9 cellular contexts compared by ENCODE assay signal in the genomic region with DNA sequence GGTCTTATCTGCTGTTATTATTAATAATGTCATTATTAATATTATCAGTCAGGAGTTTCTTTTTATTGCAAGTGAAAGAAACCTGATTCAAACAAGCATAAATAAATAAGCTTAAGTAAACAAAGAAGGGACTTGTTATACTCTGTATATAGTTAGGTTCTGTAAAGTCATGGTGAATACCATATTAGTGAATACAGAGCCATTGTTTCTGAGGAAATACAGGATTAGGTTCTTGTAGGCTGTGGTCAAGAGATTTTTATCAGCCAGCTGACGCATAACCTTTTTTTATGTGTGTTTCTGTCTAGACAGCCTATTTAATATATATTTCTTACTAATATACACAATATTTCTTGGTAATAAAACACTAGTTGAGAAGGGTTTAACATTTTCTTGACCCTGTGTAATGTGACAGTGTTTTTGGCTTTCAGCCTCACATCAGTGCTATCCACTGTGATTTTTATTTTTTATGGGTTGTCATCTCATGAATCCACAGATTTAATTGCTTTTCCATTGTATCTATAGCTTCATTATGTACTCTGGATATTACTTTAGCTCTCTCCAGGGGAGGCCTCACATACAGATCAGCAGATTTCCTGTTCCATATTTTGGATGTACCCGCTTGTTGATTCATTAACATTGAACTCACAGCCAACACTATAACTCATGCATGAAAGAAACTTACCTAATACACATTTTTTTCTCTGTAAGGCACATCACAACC. TPM values are rescaled to one million over a fixed set of nuclear protein-coding genes. Genes with fewer than 3 reads are reported as not detected.
A peak's percentile ranks its signal among the peaks of the same experiment; 100 is the strongest.
DNase-seq lines count a peak whose midpoint lies in the region; ATAC-seq, FAIRE-seq and TF ChIP-seq lines count a peak whose summit lies in the region.
"Had no signal": no experiment of that assay in that cellular context is flagged by ENCODE, and none has a peak within 500 bp of the region (broad histone marks: within the 10 kb centered on the region; RNA-seq: fewer than 3 reads in every experiment).

No MANE protein-coding gene starts in this region.

- no peak for ATAC-seq in HG02798 (IDR thresholded peaks at IDR 0.05; ENCODE audit: poor library complexity, unreplicated experiment)
- no peak for ATAC-seq in GM18909 (IDR thresholded peaks at IDR 0.05; ENCODE audit: poor library complexity, unreplicated experiment)
- ATAC-seq: GM12878 had no signal

- no peak for TF ChIP-seq CTCF in epithelial cell of proximal tubule (conservative IDR thresholded peaks at IDR 0.05; ENCODE audit: low read depth, low read length)

- CTCF ChIA-PET in CD8-positive, alpha-beta memory T cell (lab: Charles Lee) = interaction anchor here (0.7 to 1.7 kb wide), 3 partner anchors 11 to 61 kb away, joined by 3 to 4 read pairs (median 3); no protein-coding TSS in a partner anchor

- H3K9me3 Mint-ChIP-seq in CD8-positive, alpha-beta memory T cell = no peaks in the 10 kb centered on the region

- H3K4me3 Mint-ChIP-seq in CD8-positive, alpha-beta memory T cell = peak overlapping the region in 5 of 7 donors; percentile 6 to 69 (median 45)

- no peaks in the 10 kb centered on the region for H3K9me3 ChIP-seq in CD8-positive, alpha-beta memory T cell (ENCODE audit: low read length)

- no peak overlapping the region for H3K27ac ChIP-seq in CD8-positive, alpha-beta memory T cell (ENCODE audit: low read depth, low read length)

- DNase-seq in CD8-positive, alpha-beta memory T cell = no peak
- DNase-seq in OCI-M1 (lab: John Stamatoyannopoulos, UW) (peak; percentile 53), epithelial cell of proximal tubule (ENCODE audit: low read depth) (no peak), pons (ENCODE audit: low spot score) (peak; percentile 83), GM19239 (ENCODE audit: insufficient read length, low spot score) (no peak)
- no peak for DNase-seq in central memory CD4-positive, alpha-beta T cell

- H3K4me1 ChIP-seq in CD8-positive, alpha-beta memory T cell (ENCODE audit: insufficient read depth, low read length) = peaks cover 68% of the 10 kb centered on the region

- POLR2A ChIA-PET in CD8-positive, alpha-beta memory T cell (lab: Charles Lee) = no interaction called here

- peaks cover 5% of the 10 kb centered on the region for H3K36me3 ChIP-seq in CD8-positive, alpha-beta memory T cell (ENCODE audit: insufficient read depth, low read length)

- H3K4me1 Mint-ChIP-seq in CD8-positive, alpha-beta memory T cell = peaks cover 68 to 83% (median 82%) of the 10 kb centered on the region in 3 donors

- peaks cover 0 to 2% of the 10 kb centered on the region in 2 donors for H3K27me3 Mint-ChIP-seq in CD8-positive, alpha-beta memory T cell

- peak overlapping the region in 7 of 8 donors; percentile 74 to 93 (median 80) for H3K27ac Mint-ChIP-seq in CD8-positive, alpha-beta memory T cell

- H3K36me3 Mint-ChIP-seq in CD8-positive, alpha-beta memory T cell = peaks cover 3 to 70% (median 38%) of the 10 kb centered on the region in 3 donors

- H3K27me3 ChIP-seq in CD8-positive, alpha-beta memory T cell (ENCODE audit: insufficient read depth, low read length, poor library complexity, severe bottlenecking) = no peaks in the 10 kb centered on the region

- H3K4me3 ChIP-seq in CD8-positive, alpha-beta memory T cell (ENCODE audit: low read length) = no peak overlapping the region
- H3K4me3 ChIP-seq in epithelial cell of proximal tubule (ENCODE audit: low read depth, low read length) = peak overlapping the region; percentile 7
- H3K4me3 ChIP-seq: GM12878 had no signal

- FAIRE-seq in GM19239 (lab: Jason Lieb, UNC) = no peak

RNA-seq across cellular contexts. Expression of a gene that starts 8.0 kb away (rescaled TPM):
- 10 to 100 TPM; 27.9 to 31.8 TPM for total RNA-seq in CD8-positive, alpha-beta memory T cell
- 34.5 TPM for polyA plus RNA-seq in CD8-positive, alpha-beta memory T cell
- total RNA-seq in epithelial cell of proximal tubule = 5.1 and 14.0 TPM in 2 replicates

Comparison
In these comparisons a context has a peak if more than half of its experiments do, and no peak if none do; other contexts are left out.
1. DNase-seq: peak in OCI-M1 (single experiment) and pons (single experiment); none in CD8-positive, alpha-beta memory T cell (0 of 5), epithelial cell of proximal tubule (single experiment), central memory CD4-positive, alpha-beta T cell (single experiment) and GM19239 (single experiment).